ENCODE assay signal across 16 cellular contexts in genomic region chr5:61416010-61416409, GRCh38.
DNase-seq lines count a peak whose midpoint lies in the region; ATAC-seq lines count a peak whose summit lies in the region.
"Had no signal": no experiment of that assay in that cellular context is flagged by ENCODE, and none has a peak within 500 bp of the region (broad histone marks: within the 10 kb centered on the region; RNA-seq: fewer than 3 reads in every experiment).

No MANE protein-coding gene starts in this region.

- H3K27me3 Mint-ChIP-seq in activated T-helper 17 cell treated with anti-CD3 and anti-CD28 coated beads, Interleukin-2, amount 50 U/mL, for 72 hours, result no peaks in the 10 kb centered on the region
- H3K27me3 Mint-ChIP-seq in activated T-helper 1 cell treated with anti-CD3 and anti-CD28 coated beads, Interleukin-12 subunit alpha, Interleukin-12 subunit beta, Interleukin-2, Interleukin-4 antibody, amounts not matched to agents 30 ng/mL and 10 ng/mL and 1 ng/mL, durations not matched to agents 14 hours and 24 hours and 36 hours (ENCODE audit: insufficient read depth), result no peaks in the 10 kb centered on the region

- intact Hi-C loops in posterior cingulate gyrus (cut with DNase I), result no loop called here
- intact Hi-C loops in activated T-helper 1 cell treated with anti-CD3 and anti-CD28 coated beads, Interleukin-12 subunit alpha, Interleukin-12 subunit beta, Interleukin-2, Interleukin-4 antibody, amounts not matched to agents 30 ng/mL and 10 ng/mL and 1 ng/mL, durations not matched to agents 14 hours and 24 hours and 36 hours (cut with micrococcal nuclease), result no loop called here

- H3K4me1 Mint-ChIP-seq in activated T-helper 17 cell treated with anti-CD3 and anti-CD28 coated beads, Interleukin-2, amount 50 U/mL, for 72 hours, result peaks cover 12% of the 10 kb centered on the region
- H3K4me1 Mint-ChIP-seq in activated T-helper 1 cell treated with anti-CD3 and anti-CD28 coated beads, Interleukin-12 subunit alpha, Interleukin-12 subunit beta, Interleukin-2, Interleukin-4 antibody, amounts not matched to agents 30 ng/mL and 10 ng/mL and 1 ng/mL, durations not matched to agents 14 hours and 24 hours and 36 hours (ENCODE audit: low read depth), result no peaks in the 10 kb centered on the region

- H3K4me3 Mint-ChIP-seq in activated T-helper 17 cell treated with anti-CD3 and anti-CD28 coated beads, Interleukin-2, amount 50 U/mL, for 72 hours, result no peak overlapping the region
- no peak overlapping the region for H3K4me3 Mint-ChIP-seq in activated T-helper 1 cell treated with anti-CD3 and anti-CD28 coated beads, Interleukin-12 subunit alpha, Interleukin-12 subunit beta, Interleukin-2, Interleukin-4 antibody, amounts not matched to agents 30 ng/mL and 10 ng/mL and 1 ng/mL, durations not matched to agents 14 hours and 24 hours and 36 hours
- H3K4me3 Mint-ChIP-seq: activated naive CD4-positive, alpha-beta T cell treated with anti-CD3 and anti-CD28 coated beads for 36 hours had no signal

- no peaks in the 10 kb centered on the region for H3K36me3 Mint-ChIP-seq in activated T-helper 17 cell treated with anti-CD3 and anti-CD28 coated beads, Interleukin-2, amount 50 U/mL, for 72 hours (ENCODE audit: low read depth)
- peaks cover 1% of the 10 kb centered on the region for H3K36me3 Mint-ChIP-seq in activated T-helper 1 cell treated with anti-CD3 and anti-CD28 coated beads, Interleukin-12 subunit alpha, Interleukin-12 subunit beta, Interleukin-2, Interleukin-4 antibody, amounts not matched to agents 30 ng/mL and 10 ng/mL and 1 ng/mL, durations not matched to agents 14 hours and 24 hours and 36 hours (ENCODE audit: low read depth)

- peak overlapping the region; percentile 73 for H3K27ac Mint-ChIP-seq in activated T-helper 17 cell treated with anti-CD3 and anti-CD28 coated beads, Interleukin-2, amount 50 U/mL, for 72 hours
- H3K27ac Mint-ChIP-seq in activated T-helper 1 cell treated with anti-CD3 and anti-CD28 coated beads, Interleukin-12 subunit alpha, Interleukin-12 subunit beta, Interleukin-2, Interleukin-4 antibody, amounts not matched to agents 30 ng/mL and 10 ng/mL and 1 ng/mL, durations not matched to agents 14 hours and 24 hours and 36 hours, result no peak overlapping the region
- H3K27ac Mint-ChIP-seq: activated naive CD4-positive, alpha-beta T cell treated with anti-CD3 and anti-CD28 coated beads for 36 hours had no signal

- peak; percentile 9 for DNase-seq in stimulated activated CD4-positive, alpha-beta T cell treated with anti-CD3 and anti-CD28 coated beads, Interleukin-15, amount 100 ng/mL, for 24 hours
- DNase-seq in stimulated activated CD4-positive, alpha-beta T cell treated with anti-CD3 and anti-CD28 coated beads, Interleukin-1b, Interleukin-23, amount 100 ng/mL, for 48 hours, result no peak
- DNase-seq in iris pigment epithelial cell (ENCODE audit: low read depth) (peak; percentile 45), posterior cingulate gyrus (no peak)
- no peak for DNase-seq in activated T-helper 1 cell treated with anti-CD3 and anti-CD28 coated beads, Interleukin-12 subunit alpha, Interleukin-12 subunit beta, Interleukin-2, Interleukin-4 antibody, amounts not matched to agents 30 ng/mL and 10 ng/mL and 1 ng/mL, durations not matched to agents 14 hours and 24 hours and 36 hours (ENCODE audit: low spot score)
- DNase-seq: activated CD8-positive, alpha-beta memory T cell treated with anti-CD3 and anti-CD28 coated beads for 24 hours; activated naive CD4-positive, alpha-beta T cell treated with anti-CD3 and anti-CD28 coated beads for 36 hours; esophagus squamous epithelium; GOT3; NCI-H1105; NCI-H524; T1000; uterus had no signal

- peaks cover under 1% of the 10 kb centered on the region for H3K9me3 Mint-ChIP-seq in activated T-helper 17 cell treated with anti-CD3 and anti-CD28 coated beads, Interleukin-2, amount 50 U/mL, for 72 hours
- H3K9me3 Mint-ChIP-seq in activated T-helper 1 cell treated with anti-CD3 and anti-CD28 coated beads, Interleukin-12 subunit alpha, Interleukin-12 subunit beta, Interleukin-2, Interleukin-4 antibody, amounts not matched to agents 30 ng/mL and 10 ng/mL and 1 ng/mL, durations not matched to agents 14 hours and 24 hours and 36 hours, result peaks cover 5% of the 10 kb centered on the region

- peak; percentile 81 for ATAC-seq in activated T-helper 17 cell treated with anti-CD3 and anti-CD28 coated beads, Interleukin-2, amount 50 U/mL, for 72 hours (replicated peaks)
- no peak for ATAC-seq in GM19467 (IDR thresholded peaks at IDR 0.05; ENCODE audit: unreplicated experiment)
- no peak for ATAC-seq in GM21447 (IDR thresholded peaks at IDR 0.05; ENCODE audit: unreplicated experiment)

Comparison
In these comparisons a context has a peak if more than half of its experiments do, and no peak if none do; other contexts are left out.
1. DNase-seq: peak in stimulated activated CD4-positive, alpha-beta T cell treated with anti-CD3 and anti-CD28 coated beads, Interleukin-15, amount 100 ng/mL, for 24 hours (single experiment) and iris pigment epithelial cell (single experiment); none in stimulated activated CD4-positive, alpha-beta T cell treated with anti-CD3 and anti-CD28 coated beads, Interleukin-1b, Interleukin-23, amount 100 ng/mL, for 48 hours (single experiment), posterior cingulate gyrus (0 of 10) and activated T-helper 1 cell treated with anti-CD3 and anti-CD28 coated beads, Interleukin-12 subunit alpha, Interleukin-12 subunit beta, Interleukin-2, Interleukin-4 antibody, amounts not matched to agents 30 ng/mL and 10 ng/mL and 1 ng/mL, durations not matched to agents 14 hours and 24 hours and 36 hours (single experiment).